9 cellular contexts compared by ENCODE assay signal in genomic region chr10:89643812-89644690, GRCh38. TPM values are rescaled to one million over a fixed set of nuclear protein-coding genes. Genes with fewer than 3 reads are reported as not detected.
A peak's percentile ranks its signal among the peaks of the same experiment; 100 is the strongest.
DNase-seq lines count a peak whose midpoint lies in the region; ATAC-seq and TF ChIP-seq lines count a peak whose summit lies in the region.
"Had no signal": no experiment of that assay in that cellular context is flagged by ENCODE, and none has a peak within 500 bp of the region (broad histone marks: within the 10 kb centered on the region; RNA-seq: fewer than 3 reads in every experiment).

No MANE protein-coding gene starts in this region.

- H3K4me3 ChIP-seq in duodenal mucosa (ENCODE audit: low read depth in 1 of 2, low read length in 2 of 2) (peak overlapping the region; percentile 73 to 95), liver (ENCODE audit: low read depth in 1 of 3, low read length in 3 of 3) (peak overlapping the region; percentile 82 to 86 (median 85))

- no peak overlapping the region for H3K27ac Mint-ChIP-seq in activated CD4-positive, alpha-beta T cell treated with anti-CD3 and anti-CD28 coated beads, Interleukin-2, amount 10 ng/mL, durations not matched to agents 7 days and 5 days
- H3K27ac Mint-ChIP-seq: dendritic cell treated with granulocyte-macrophage colony-stimulating factor and Interleukin-4, amounts not matched to agents 40 ng/mL and 50 ng/mL, for 4 days had no signal

- H3K9ac ChIP-seq in duodenal mucosa (ENCODE audit: low read depth in 1 of 2, low read length in 2 of 2) (peak overlapping the region; percentile 74 to 84), liver (ENCODE audit: low read depth in 1 of 2, low read length in 2 of 2) (peak overlapping the region; percentile 80 to 95)

- no peak overlapping the region for H3K4me3 Mint-ChIP-seq in activated CD4-positive, alpha-beta T cell treated with anti-CD3 and anti-CD28 coated beads, Interleukin-2, amount 10 ng/mL, durations not matched to agents 7 days and 5 days
- H3K4me3 Mint-ChIP-seq: dendritic cell treated with granulocyte-macrophage colony-stimulating factor and Interleukin-4, amounts not matched to agents 40 ng/mL and 50 ng/mL, for 4 days had no signal

- H3K4me1 Mint-ChIP-seq in activated CD4-positive, alpha-beta T cell treated with anti-CD3 and anti-CD28 coated beads, Interleukin-2, amount 10 ng/mL, durations not matched to agents 7 days and 5 days, result peaks cover 15% of the 10 kb centered on the region

- TF ChIP-seq CTCF in liver (IDR thresholded peaks at IDR 0.05; ENCODE audit: low read depth, low read length, missing input control), result no peak

- no peaks in the 10 kb centered on the region for H3K36me3 ChIP-seq in duodenal mucosa (ENCODE audit: control insufficient read depth in 1 of 2, insufficient read depth in 2 of 2, low read length in 2 of 2)
- H3K36me3 ChIP-seq in liver (ENCODE audit: control insufficient read depth in 4 of 4, insufficient read depth in 3 of 4, low read depth in 1 of 4, low read length in 3 of 4), result peaks cover 0 to 1% (median 0%) of the 10 kb centered on the region in 4 donors

- H3K36me3 Mint-ChIP-seq in activated CD4-positive, alpha-beta T cell treated with anti-CD3 and anti-CD28 coated beads, Interleukin-2, amount 10 ng/mL, durations not matched to agents 7 days and 5 days (ENCODE audit: low read depth), result no peaks in the 10 kb centered on the region

- ATAC-seq in GM19324 (IDR thresholded peaks at IDR 0.05; ENCODE audit: low FRiP score, unreplicated experiment) (peak; percentile 82), HG03457 (IDR thresholded peaks at IDR 0.05; ENCODE audit: unreplicated experiment) (peak; percentile 86)

- WGBS in liver, result under 1% methylated on average over 49 of the region's 49 CpGs

- H3K27ac ChIP-seq in duodenal mucosa (ENCODE audit: low read depth, low read length) (peak overlapping the region; percentile 85), liver (ENCODE audit: low read depth in 1 of 2, low read length in 2 of 2) (peak overlapping the region; percentile 76 to 90)

- DNase-seq in C1 segment of cervical spinal cord (lab: John Stamatoyannopoulos, UW) (peak in 13 of 14 donors; percentile 42 to 95 (median 78)), NCI-H524 (lab: John Stamatoyannopoulos, UW) (peak; percentile 62 to 82)
- DNase-seq in activated CD4-positive, alpha-beta T cell treated with anti-CD3 and anti-CD28 coated beads, Interleukin-2, amount 10 ng/mL, durations not matched to agents 7 days and 5 days, result peak; percentile 85
- DNase-seq in stimulated activated CD4-positive, alpha-beta T cell treated with anti-CD3 and anti-CD28 coated beads, Interleukin-4, amount 100 ng/mL, for 24 hours, result peak; percentile 69

- peaks cover 16% of the 10 kb centered on the region for H3K27me3 Mint-ChIP-seq in activated CD4-positive, alpha-beta T cell treated with anti-CD3 and anti-CD28 coated beads, Interleukin-2, amount 10 ng/mL, durations not matched to agents 7 days and 5 days

- CTCF ChIA-PET in activated CD4-positive, alpha-beta T cell treated with anti-CD3 and anti-CD28 coated beads, Interleukin-2, amount 10 ng/mL, durations not matched to agents 7 days and 5 days (lab: Charles Lee), result interaction anchor here (0.9 to 1.2 kb wide), 3 partner anchors 15 to 50 kb away, joined by 3 to 6 read pairs (median 3); no protein-coding TSS in a partner anchor

- peak; percentile 40 to 53 for TF ChIP-seq RAD21 in liver (IDR thresholded peaks at IDR 0.05)

- H3K4me1 ChIP-seq in duodenal mucosa (ENCODE audit: control insufficient read depth in 1 of 2, insufficient read depth in 2 of 2, low read length in 2 of 2), result peaks cover 29% of the 10 kb centered on the region in 2 donors
- H3K4me1 ChIP-seq in liver (ENCODE audit: control insufficient read depth in 4 of 4, insufficient read depth in 4 of 4, low read length in 3 of 4), result peaks cover 0 to 51% (median 21%) of the 10 kb centered on the region in 4 donors

- POLR2A ChIA-PET in activated CD4-positive, alpha-beta T cell treated with anti-CD3 and anti-CD28 coated beads, Interleukin-2, amount 10 ng/mL, durations not matched to agents 7 days and 5 days (lab: Charles Lee), result interaction anchor here (0.6 to 1.5 kb wide), 5 partner anchors 57 to 397 kb away, joined by 3 to 10 read pairs (median 3); partner anchors contain the start of gene KIF20B

- H3K9me3 ChIP-seq in duodenal mucosa (ENCODE audit: control insufficient read depth in 1 of 2, low read length in 2 of 2), result no peaks in the 10 kb centered on the region
- no peaks in the 10 kb centered on the region for H3K9me3 ChIP-seq in liver (ENCODE audit: control insufficient read depth in 4 of 4, low read length in 3 of 4)

- H3K27me3 ChIP-seq in duodenal mucosa (ENCODE audit: control insufficient read depth in 1 of 2, insufficient read depth in 2 of 2, low read length in 2 of 2), result no peaks in the 10 kb centered on the region
- no peaks in the 10 kb centered on the region for H3K27me3 ChIP-seq in liver (ENCODE audit: control insufficient read depth in 4 of 4, insufficient read depth in 4 of 4, low read length in 3 of 4)

- H3K9me3 Mint-ChIP-seq in activated CD4-positive, alpha-beta T cell treated with anti-CD3 and anti-CD28 coated beads, Interleukin-2, amount 10 ng/mL, durations not matched to agents 7 days and 5 days, result no peaks in the 10 kb centered on the region
- H3K9me3 Mint-ChIP-seq: dendritic cell treated with granulocyte-macrophage colony-stimulating factor and Interleukin-4, amounts not matched to agents 40 ng/mL and 50 ng/mL, for 4 days had no signal

TF ChIP-seq in liver, 16 proteins besides CTCF, POLR2A, EP300 and RAD21 (continues in another document):
- TF ChIP-seq REST (IDR thresholded peaks at IDR 0.05) (peak; percentile 96), EGR1 (IDR thresholded peaks at IDR 0.05; ENCODE audit: low read depth in 2 of 2) (peak in 1 of 2 donors; percentile 31), TAF1 (conservative IDR thresholded peaks at IDR 0.05) (peak; percentile 98), RXRA (IDR thresholded peaks at IDR 0.05) (peak; percentile 67 to 73), FOXA2 (IDR thresholded peaks at IDR 0.05) (peak; percentile 65), HNF4A (conservative IDR thresholded peaks at IDR 0.05) (peak; percentile 69 to 71), FOXA1 (IDR thresholded peaks at IDR 0.05) (peak; percentile 69), ATF3 (IDR thresholded peaks at IDR 0.05) (no peak), MAX (IDR thresholded peaks at IDR 0.05) (peak; percentile 76), GABPA (IDR thresholded peaks at IDR 0.05 in 1 of 2, conservative IDR thresholded peaks at IDR 0.05 in 1 of 2) (no peak), SP1 (IDR thresholded peaks at IDR 0.05) (peak; percentile 87), HNF4G (IDR thresholded peaks at IDR 0.05) (no peak), NR2F2 (IDR thresholded peaks at IDR 0.05) (no peak), JUND (IDR thresholded peaks at IDR 0.05) (peak; percentile 58 to 70), YY1 (IDR thresholded peaks at IDR 0.05) (peak; percentile 84)

RNA-seq across cellular contexts. Expression of gene PANK1, which starts 1.0 kb away (rescaled TPM):
- 1 to 10 TPM; 6.4 to 7.1 TPM for total RNA-seq in activated CD4-positive, alpha-beta T cell treated with anti-CD3 and anti-CD28 coated beads, Interleukin-2, amount 10 ng/mL, durations not matched to agents 7 days and 5 days
- 100 to 1,000 TPM in 1 of 2 donors, 10 to 100 TPM in 1; 50.8 to 105 TPM for total RNA-seq in liver
- 10 to 100 TPM; 30.0 to 38.6 TPM for polyA plus RNA-seq in liver

RNA-seq across cellular contexts. Expression of gene KIF20B, which starts 57.3 kb away (rescaled TPM):
- total RNA-seq in activated CD4-positive, alpha-beta T cell treated with anti-CD3 and anti-CD28 coated beads, Interleukin-2, amount 10 ng/mL, durations not matched to agents 7 days and 5 days, result 10 to 100 TPM; 66.4 to 85.7 TPM
- total RNA-seq in liver, result 10 to 100 TPM in 1 of 2 donors, 1 to 10 TPM in 1; 1.3 to 12.9 TPM
- polyA plus RNA-seq in liver, result 1 to 10 TPM in 1 of 2 donors, under 1 TPM in 1; 0.91 to 1.3 TPM

Comparison
In these comparisons a context has a peak if more than half of its experiments do, and no peak if none do; other contexts are left out.
1. Peak in every context shown above with its lines: DNase-seq, ATAC-seq, H3K4me3 ChIP-seq and H3K27ac ChIP-seq.
2. RNA of gene PANK1, which starts 1.0 kb away (total RNA-seq): 50.8 to 105 TPM in liver; 6.4 to 7.1 TPM in activated CD4-positive, alpha-beta T cell treated with anti-CD3 and anti-CD28 coated beads, Interleukin-2, amount 10 ng/mL, durations not matched to agents 7 days and 5 days; every median in the first group is over 4 times any median in the second.
3. RNA of gene KIF20B, which starts 57.3 kb away (total RNA-seq): 66.4 to 85.7 TPM in activated CD4-positive, alpha-beta T cell treated with anti-CD3 and anti-CD28 coated beads, Interleukin-2, amount 10 ng/mL, durations not matched to agents 7 days and 5 days; 1.3 to 12.9 TPM in liver; every median in the first group is over 4 times any median in the second.